In genomic region chr6:115908906-115909559, GRCh38 we compare ENCODE assay signal across 14 cellular contexts.
"Had no signal": no experiment of that assay in that cellular context is flagged by ENCODE, and none has a peak within 500 bp of the region (broad histone marks: within the 10 kb centered on the region; RNA-seq: fewer than 3 reads in every experiment).

No MANE protein-coding gene starts in this region.

- H3K27ac ChIP-seq: dorsolateral prefrontal cortex, lower lobe of right lung, parathyroid adenoma, thoracic aorta had no signal

- H3K4me3 ChIP-seq: dorsolateral prefrontal cortex, lower lobe of right lung, thoracic aorta had no signal

- H3K9ac ChIP-seq: parathyroid adenoma had no signal

- H3K36me3 Mint-ChIP-seq: activated CD8-positive, alpha-beta memory T cell treated with anti-CD3 and anti-CD28 coated beads, Interleukin-2, amount 10 ng/mL, durations not matched to agents 7 days and 5 days; activated naive CD8-positive, alpha-beta T cell; naive thymus-derived CD4-positive, alpha-beta T cell had no signal

- H3K4me1 ChIP-seq: lower lobe of right lung, parathyroid adenoma had no signal

- H3K9me3 ChIP-seq: lower lobe of right lung, thoracic aorta had no signal

- H3K27ac Mint-ChIP-seq: activated CD8-positive, alpha-beta memory T cell treated with anti-CD3 and anti-CD28 coated beads, Interleukin-2, amount 10 ng/mL, durations not matched to agents 7 days and 5 days; activated naive CD8-positive, alpha-beta T cell; activated T-cell treated with anti-CD3 and anti-CD28 coated beads, Interleukin-2, amount 50 U/mL, for 24 hours; naive thymus-derived CD4-positive, alpha-beta T cell; stimulated activated naive CD8-positive, alpha-beta T cell treated with anti-CD3 and anti-CD28 coated beads, Interleukin-15, Interleukin-2, amounts not matched to agents 100 ng/mL and 50 ng/mL, for 24 hours had no signal

- H3K36me3 ChIP-seq: lower lobe of right lung, thoracic aorta had no signal

- DNase-seq: activated CD8-positive, alpha-beta memory T cell treated with anti-CD3 and anti-CD28 coated beads, Interleukin-2, amount 10 ng/mL, durations not matched to agents 7 days and 5 days; activated gamma-delta T cell; activated T-cell treated with anti-CD3 and anti-CD28 coated beads, Interleukin-2, amount 50 U/mL, for 24 hours; dorsolateral prefrontal cortex; glutamatergic neuron; lower lobe of right lung; naive thymus-derived CD4-positive, alpha-beta T cell; stimulated activated CD4-positive, alpha-beta T cell treated with anti-CD3 and anti-CD28 coated beads, Interleukin-15, amount 100 ng/mL, for 24 hours; stimulated activated CD4-positive, alpha-beta T cell treated with anti-CD3 and anti-CD28 coated beads, Interleukin-4, amount 100 ng/mL, for 24 hours had no signal

- H3K79me2 ChIP-seq: parathyroid adenoma had no signal

- H3K9me3 Mint-ChIP-seq: activated T-cell treated with anti-CD3 and anti-CD28 coated beads, Interleukin-2, amount 50 U/mL, for 24 hours; naive thymus-derived CD4-positive, alpha-beta T cell; stimulated activated naive CD8-positive, alpha-beta T cell treated with anti-CD3 and anti-CD28 coated beads, Interleukin-15, Interleukin-2, amounts not matched to agents 100 ng/mL and 50 ng/mL, for 24 hours had no signal

- H2AFZ ChIP-seq: parathyroid adenoma had no signal

- H3K4me3 Mint-ChIP-seq: activated CD8-positive, alpha-beta memory T cell treated with anti-CD3 and anti-CD28 coated beads, Interleukin-2, amount 10 ng/mL, durations not matched to agents 7 days and 5 days; activated naive CD8-positive, alpha-beta T cell; activated T-cell treated with anti-CD3 and anti-CD28 coated beads, Interleukin-2, amount 50 U/mL, for 24 hours; naive thymus-derived CD4-positive, alpha-beta T cell; stimulated activated naive CD8-positive, alpha-beta T cell treated with anti-CD3 and anti-CD28 coated beads, Interleukin-15, Interleukin-2, amounts not matched to agents 100 ng/mL and 50 ng/mL, for 24 hours had no signal

- H3K4me1 Mint-ChIP-seq: activated CD8-positive, alpha-beta memory T cell treated with anti-CD3 and anti-CD28 coated beads, Interleukin-2, amount 10 ng/mL, durations not matched to agents 7 days and 5 days; naive thymus-derived CD4-positive, alpha-beta T cell had no signal

- ATAC-seq: activated CD4-positive, CD25-positive, alpha-beta regulatory T cell treated with anti-CD3 and anti-CD28 coated beads, Interleukin-2, amount 50 U/mL, for 24 hours; activated CD8-positive, alpha-beta memory T cell treated with anti-CD3 and anti-CD28 coated beads, Interleukin-2, amount 10 ng/mL, durations not matched to agents 7 days and 5 days; lower lobe of right lung; naive thymus-derived CD4-positive, alpha-beta T cell had no signal
